Comparison of ENCODE assay signal across 20 cellular contexts in genomic region chr22:48868554-48868953, GRCh38.
DNase-seq lines count a peak whose midpoint lies in the region; ATAC-seq and TF ChIP-seq lines count a peak whose summit lies in the region.
"Had no signal": no experiment of that assay in that cellular context is flagged by ENCODE, and none has a peak within 500 bp of the region (broad histone marks: within the 10 kb centered on the region; RNA-seq: fewer than 3 reads in every experiment).

No MANE protein-coding gene starts in this region.

- 54 to 66% methylated on average over 6 of the region's 6 CpGs for WGBS in sigmoid colon, 2 donors

- H3K27ac ChIP-seq in sigmoid colon = no peak overlapping the region
- H3K27ac ChIP-seq: BLaER1 had no signal

- intact Hi-C loops in sigmoid colon (cut with DNase I) = no loop called here

- no peak overlapping the region for H3K4me3 ChIP-seq in sigmoid colon
- H3K4me3 ChIP-seq: BLaER1, K562 had no signal

- no peaks in the 10 kb centered on the region for H3K9me3 Mint-ChIP-seq in activated naive CD8-positive, alpha-beta T cell treated with anti-CD3 and anti-CD28 coated beads, Interleukin-2, amount 50 U/mL, for 24 hours

- no peak for TF ChIP-seq POLR2A in sigmoid colon (IDR thresholded peaks at IDR 0.05)

- peaks cover 0 to 2% (median 0%) of the 10 kb centered on the region in 4 donors for H3K9me3 ChIP-seq in sigmoid colon
- H3K9me3 ChIP-seq: BLaER1 had no signal

- DNase-seq in activated effector memory CD4-positive, alpha-beta T cell treated with anti-CD3 and anti-CD28 coated beads, Interleukin-2, amount 50 U/mL, for 16 hours = peak; percentile 34
- no peak for DNase-seq in activated effector memory CD4-positive, alpha-beta T cell treated with Interleukin-2 at 50 U/mL for 16 hours
- DNase-seq in G401 (ENCODE audit: low spot score) (peak; percentile 36), cerebellum (ENCODE audit: low spot score) (peak; percentile 13), sigmoid colon (peak; percentile 53), HK-2 (ENCODE audit: unreplicated experiment) (no peak)
- no peak for DNase-seq in activated naive CD8-positive, alpha-beta T cell treated with anti-CD3 and anti-CD28 coated beads, Interleukin-2, amount 50 U/mL, for 24 hours
- DNase-seq: CD4-positive, CD25-positive, alpha-beta regulatory T cell; Kasumi-1; NCI-H1092 treated with DMSO at 0.1 percent for 48 hours; NCI-H1436 treated with DMSO at 0.1 percent for 48 hours; NCI-H2029; NCI-H446 treated with DMSO at 0.1 percent for 48 hours; NCI-H526; NCI-H82; NK-92 treated with Interleukin-12 subunit alpha and Interleukin-12 subunit beta, amount 100 ng/mL, for 24 hours; PC-3; SHP77 had no signal

- peaks cover 6% of the 10 kb centered on the region for H3K27me3 Mint-ChIP-seq in activated naive CD8-positive, alpha-beta T cell treated with anti-CD3 and anti-CD28 coated beads, Interleukin-2, amount 50 U/mL, for 24 hours
- H3K27me3 Mint-ChIP-seq: CD4-positive, CD25-positive, alpha-beta regulatory T cell had no signal

- H3K27me3 ChIP-seq in sigmoid colon = peaks cover 0 to 33% (median 0%) of the 10 kb centered on the region in 3 donors

- in situ Hi-C loops in G401 (cut with HindIII; ENCODE audit: low sequenced_read_pairs) = no loop called here

- ATAC-seq in activated naive CD8-positive, alpha-beta T cell treated with anti-CD3 and anti-CD28 coated beads, Interleukin-2, amount 50 U/mL, for 24 hours = no peak
- ATAC-seq: K562, PC-3 had no signal

- no peaks in the 10 kb centered on the region for H3K36me3 Mint-ChIP-seq in activated naive CD8-positive, alpha-beta T cell treated with anti-CD3 and anti-CD28 coated beads, Interleukin-2, amount 50 U/mL, for 24 hours (ENCODE audit: low read depth)
- H3K36me3 Mint-ChIP-seq: CD4-positive, CD25-positive, alpha-beta regulatory T cell had no signal

- no peaks in the 10 kb centered on the region for H3K4me1 Mint-ChIP-seq in activated naive CD8-positive, alpha-beta T cell treated with anti-CD3 and anti-CD28 coated beads, Interleukin-2, amount 50 U/mL, for 24 hours
- H3K4me1 Mint-ChIP-seq: CD4-positive, CD25-positive, alpha-beta regulatory T cell had no signal

- no peak overlapping the region for H3K27ac Mint-ChIP-seq in activated naive CD8-positive, alpha-beta T cell treated with anti-CD3 and anti-CD28 coated beads, Interleukin-2, amount 50 U/mL, for 24 hours
- H3K27ac Mint-ChIP-seq: CD4-positive, CD25-positive, alpha-beta regulatory T cell had no signal

- TF ChIP-seq CTCF in sigmoid colon (IDR thresholded peaks at IDR 0.05) = no peak

- H3K4me1 ChIP-seq in sigmoid colon = no peaks in the 10 kb centered on the region

- H3K36me3 ChIP-seq in sigmoid colon = no peaks in the 10 kb centered on the region
- H3K36me3 ChIP-seq: BLaER1 had no signal

- no peak for TF ChIP-seq EP300 in sigmoid colon (IDR thresholded peaks at IDR 0.05)

- H3K4me3 Mint-ChIP-seq in activated naive CD8-positive, alpha-beta T cell treated with anti-CD3 and anti-CD28 coated beads, Interleukin-2, amount 50 U/mL, for 24 hours = no peak overlapping the region
- H3K4me3 Mint-ChIP-seq: CD4-positive, CD25-positive, alpha-beta regulatory T cell had no signal

Comparison
In these comparisons a context has a peak if more than half of its experiments do, and no peak if none do; other contexts are left out.
1. DNase-seq: peak in activated effector memory CD4-positive, alpha-beta T cell treated with anti-CD3 and anti-CD28 coated beads, Interleukin-2, amount 50 U/mL, for 16 hours (single experiment), G401 (single experiment), cerebellum (single experiment) and sigmoid colon (single experiment); none in activated effector memory CD4-positive, alpha-beta T cell treated with Interleukin-2 at 50 U/mL for 16 hours (single experiment), activated naive CD8-positive, alpha-beta T cell treated with anti-CD3 and anti-CD28 coated beads, Interleukin-2, amount 50 U/mL, for 24 hours (single experiment) and HK-2 (single experiment).